9 cellular contexts compared by ENCODE assay signal in the genomic region with DNA sequence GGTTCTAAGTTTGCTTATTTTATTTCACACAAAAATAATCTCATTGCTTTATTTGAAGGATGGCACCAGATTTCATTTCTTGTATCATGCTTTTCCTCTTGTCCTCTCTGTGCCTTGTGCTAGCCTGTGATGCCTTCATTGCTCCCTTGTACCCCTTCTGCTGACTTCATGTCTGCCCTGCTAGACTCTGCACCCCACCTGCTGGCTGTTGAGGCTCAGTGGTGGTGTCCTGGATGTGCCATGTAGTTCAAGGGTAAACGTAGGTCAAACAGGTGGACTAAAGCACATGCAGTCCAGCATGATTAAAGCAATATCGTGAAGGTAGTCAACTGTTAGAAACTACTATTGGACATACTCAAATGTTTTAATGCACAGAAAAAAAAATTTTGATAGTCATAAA. TPM values are rescaled to one million over a fixed set of nuclear protein-coding genes. Genes with fewer than 3 reads are reported as not detected.
A peak's percentile ranks its signal among the peaks of the same experiment; 100 is the strongest.
DNase-seq lines count a peak whose midpoint lies in the region; TF ChIP-seq lines count a peak whose summit lies in the region.
"Had no signal": no experiment of that assay in that cellular context is flagged by ENCODE, and none has a peak within 500 bp of the region (broad histone marks: within the 10 kb centered on the region; RNA-seq: fewer than 3 reads in every experiment).

No MANE protein-coding gene starts in this region.

- H3K27me3 ChIP-seq in cardiac muscle cell: no peaks in the 10 kb centered on the region

- intact Hi-C loops in cardiac septum (cut with DNase I): loop anchor here (5.0 to 10.0 kb wide), 3 partner anchors 90 to 1143 kb away; no protein-coding TSS in a partner anchor
- intact Hi-C loops in head of caudate nucleus (cut with DNase I): loop anchor here (5.0 kb wide), 1 partner anchor 90 kb away; no protein-coding TSS in a partner anchor

- H3K36me3 ChIP-seq in cardiac muscle cell: peaks cover 35% of the 10 kb centered on the region

- H3K9me3 ChIP-seq in cardiac muscle cell (ENCODE audit: low read depth): no peaks in the 10 kb centered on the region

- H3K4me3 ChIP-seq in cardiac muscle cell (no peak overlapping the region), epithelial cell of esophagus (ENCODE audit: low read length) (no peak overlapping the region)

- H3K4me1 ChIP-seq in cardiac muscle cell (ENCODE audit: low read depth): no peaks in the 10 kb centered on the region

- peak; percentile 20 for TF ChIP-seq CTCF in cardiac muscle cell (IDR thresholded peaks at IDR 0.05; ENCODE audit: low read depth, low read length)
- peak; percentile 48 for TF ChIP-seq CTCF in epithelial cell of esophagus (IDR thresholded peaks at IDR 0.05; ENCODE audit: insufficient read depth, low read depth, low read length, missing control alignments)

- DNase-seq in cardiac muscle cell (ENCODE audit: low read depth in 1 of 2, low spot score in 1 of 2) (peak in 1 of 2 donors; percentile 2), cardiac septum (ENCODE audit: low spot score) (no peak), NAMALWA (ENCODE audit: low spot score) (peak; percentile 64), epithelial cell of esophagus (ENCODE audit: low read depth) (peak; percentile 39), head of caudate nucleus (no peak), cerebellar nuclear complex (lab: John Stamatoyannopoulos, UW) (no peak)
- no peak for DNase-seq in stimulated activated CD8-positive, alpha-beta memory T cell treated with anti-CD3 and anti-CD28 coated beads, Interleukin-4, amount 100 ng/mL, for 48 hours
- DNase-seq in NK-92 treated with Interleukin-12 subunit alpha and Interleukin-12 subunit beta, amount 100 ng/mL, for 24 hours (lab: John Stamatoyannopoulos, UW): no peak
- DNase-seq: NCI-H187 treated with DMSO at 0.1 percent for 48 hours had no signal

- no peak overlapping the region for H3K27ac ChIP-seq in cardiac muscle cell

RNA-seq across cellular contexts. Expression of gene MRPS35, which starts 21.6 kb away (rescaled TPM):
- total RNA-seq in cardiac muscle cell (32.0 and 34.4 TPM in 2 replicates), cardiac septum (51.5 TPM)
- 63.6 and 73.0 TPM in 2 replicates for polyA plus RNA-seq in cardiac muscle cell

RNA-seq across cellular contexts. Expression of gene REP15, which starts 36.0 kb away (rescaled TPM):
- total RNA-seq in cardiac muscle cell (0.35 and 0.57 TPM in 2 replicates), cardiac septum (3.6 TPM)
- not detected in 2 replicates for polyA plus RNA-seq in cardiac muscle cell

RNA-seq across cellular contexts. Expression of gene KLHL42, which starts 47.8 kb away (rescaled TPM):
- total RNA-seq in cardiac muscle cell (27.4 and 42.2 TPM in 2 replicates), cardiac septum (10.3 TPM)
- 25.7 and 26.5 TPM in 2 replicates for polyA plus RNA-seq in cardiac muscle cell

RNA-seq across cellular contexts. Expression of gene MANSC4, which starts 47.8 kb away (rescaled TPM):
- total RNA-seq in cardiac muscle cell (not detected in 2 replicates), cardiac septum (not detected)
- not detected in 2 replicates for polyA plus RNA-seq in cardiac muscle cell

Comparison
In these comparisons a context has a peak if more than half of its experiments do, and no peak if none do; other contexts are left out.
1. DNase-seq: peak in NAMALWA (single experiment) and epithelial cell of esophagus (single experiment); none in cardiac septum (single experiment), head of caudate nucleus (0 of 42), cerebellar nuclear complex (0 of 2), stimulated activated CD8-positive, alpha-beta memory T cell treated with anti-CD3 and anti-CD28 coated beads, Interleukin-4, amount 100 ng/mL, for 48 hours (single experiment) and NK-92 treated with Interleukin-12 subunit alpha and Interleukin-12 subunit beta, amount 100 ng/mL, for 24 hours (single experiment).